In the genomic region with DNA sequence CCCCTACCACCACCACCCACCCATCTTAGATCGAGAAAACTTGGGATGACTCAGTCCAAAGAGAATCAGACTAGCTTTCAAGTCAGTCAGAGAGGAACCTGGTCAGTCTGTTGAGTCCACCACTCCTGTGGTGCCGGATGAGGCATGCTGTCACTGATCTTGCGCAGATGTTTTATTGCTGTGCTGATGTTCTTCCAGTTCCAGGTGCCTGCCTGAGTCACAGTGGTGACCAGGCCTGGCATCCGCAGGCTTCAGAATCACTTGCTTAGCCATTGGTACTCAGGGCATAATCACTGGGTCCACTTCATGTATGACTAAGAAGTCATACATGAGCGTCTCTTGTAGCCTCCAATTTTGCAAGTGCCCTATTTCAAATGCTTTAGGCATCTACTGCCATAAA, we compare ENCODE assay signal across 1 cellular context.
TF ChIP-seq lines count a peak whose summit lies in the region.

No MANE protein-coding gene starts in this region.

TF ChIP-seq in H1, 55 proteins besides CTCF, POLR2A, EP300 and RAD21 (continued from another document):
- no peak for TF ChIP-seq RFX5 (IDR thresholded peaks at IDR 0.05; ENCODE audit: borderline replicate concordance, low read depth, low read length)
- TF ChIP-seq, protein P1, sequence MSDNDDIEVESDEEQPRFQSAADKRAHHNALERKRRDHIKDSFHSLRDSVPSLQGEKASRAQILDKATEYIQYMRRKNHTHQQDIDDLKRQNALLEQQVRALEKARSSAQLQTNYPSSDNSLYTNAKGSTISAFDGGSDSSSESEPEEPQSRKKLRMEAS (IDR thresholded peaks at IDR 0.05): no peak
- no peak for TF ChIP-seq CBX8 (IDR thresholded peaks at IDR 0.05; ENCODE audit: borderline replicate concordance, low read depth, low read length)
- TF ChIP-seq, protein P2, sequence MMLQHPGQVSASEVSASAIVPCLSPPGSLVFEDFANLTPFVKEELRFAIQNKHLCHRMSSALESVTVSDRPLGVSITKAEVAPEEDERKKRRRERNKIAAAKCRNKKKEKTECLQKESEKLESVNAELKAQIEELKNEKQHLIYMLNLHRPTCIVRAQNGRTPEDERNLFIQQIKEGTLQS (IDR thresholded peaks at IDR 0.05; ENCODE audit: insufficient read depth, low read depth, low read length): no peak
- no peak for TF ChIP-seq SIX5 (IDR thresholded peaks at IDR 0.05; ENCODE audit: low read depth, low read length)
- no peak for TF ChIP-seq SP4 (IDR thresholded peaks at IDR 0.05; ENCODE audit: low read length)
- no peak for TF ChIP-seq FOSL1 (IDR thresholded peaks at IDR 0.05; ENCODE audit: insufficient read depth, low read depth, low read length)
